In genomic region chr20:53331151-53331973, GRCh38 we compare ENCODE assay signal across 1 cellular context.
TF ChIP-seq lines count a peak whose summit lies in the region.

No MANE protein-coding gene starts in this region.

TF ChIP-seq in SK-N-SH, 30 proteins besides CTCF, POLR2A, EP300 and RAD21 (continued from another document):
- TF ChIP-seq GATA2 (CRISPR knock-in tag; IDR thresholded peaks at IDR 0.05), result no peak
- no peak for TF ChIP-seq NRF1 (IDR thresholded peaks at IDR 0.05; ENCODE audit: low read depth, low read length)
- TF ChIP-seq ELF1 (IDR thresholded peaks at IDR 0.05), result no peak
- no peak for TF ChIP-seq YY1 (IDR thresholded peaks at IDR 0.05; ENCODE audit: low read depth)
- TF ChIP-seq RCOR1 (IDR thresholded peaks at IDR 0.05; ENCODE audit: low read length), result no peak
- no peak for TF ChIP-seq MAX (IDR thresholded peaks at IDR 0.05; ENCODE audit: low read depth)
